25 cellular contexts compared by ENCODE assay signal in the genomic region with DNA sequence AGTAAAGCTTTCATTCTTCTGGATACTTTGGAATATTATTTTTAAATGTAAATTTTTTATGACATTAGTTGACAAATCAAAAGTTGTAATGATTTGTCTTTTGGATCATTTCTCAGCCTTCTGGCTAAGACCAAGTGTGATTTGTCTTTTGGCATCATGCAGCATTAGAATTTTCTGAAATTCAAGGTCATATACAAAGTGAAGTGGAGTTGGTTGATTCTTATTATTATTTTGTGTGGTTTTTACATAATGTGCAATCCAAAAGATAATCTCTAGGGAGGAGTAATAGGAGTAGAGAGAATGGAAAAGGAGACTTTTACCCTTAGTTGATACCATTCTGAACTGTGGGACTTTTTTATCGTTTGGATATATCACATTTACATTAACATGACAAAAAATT.
"Had no signal": no experiment of that assay in that cellular context is flagged by ENCODE, and none has a peak within 500 bp of the region (broad histone marks: within the 10 kb centered on the region; RNA-seq: fewer than 3 reads in every experiment).

No MANE protein-coding gene starts in this region.

- H3K9me3 ChIP-seq: adrenal gland, ascending aorta, colonic mucosa, gastrocnemius medialis, heart right ventricle had no signal

- H3K27ac ChIP-seq: adrenal gland, ascending aorta, brain microvascular endothelial cell, colonic mucosa, foreskin keratinocyte, gastrocnemius medialis, heart right ventricle, hepatocyte had no signal

- H3K79me2 ChIP-seq: hepatocyte had no signal

- H2AFZ ChIP-seq: hepatocyte had no signal

- H3K36me3 ChIP-seq: adrenal gland, ascending aorta, brain microvascular endothelial cell, colonic mucosa, gastrocnemius medialis, heart right ventricle had no signal

- H3K4me1 ChIP-seq: adrenal gland, ascending aorta, colonic mucosa, foreskin keratinocyte had no signal

- H3K27me3 ChIP-seq: adrenal gland, ascending aorta, brain microvascular endothelial cell, colonic mucosa, foreskin keratinocyte, gastrocnemius medialis, heart right ventricle, hepatocyte had no signal

- H3K4me2 ChIP-seq: hepatocyte had no signal

- H3K4me3 ChIP-seq: adrenal gland, ascending aorta, colonic mucosa, gastrocnemius medialis, heart right ventricle, hepatocyte had no signal

- DNase-seq: activated CD4-positive, alpha-beta memory T cell treated with anti-CD3 and anti-CD28 coated beads for 36 hours; activated CD4-positive, alpha-beta T cell treated with anti-CD3 and anti-CD28 coated beads for 36 hours; activated CD4-positive, alpha-beta T cell treated with anti-CD3 and anti-CD28 coated beads, Interleukin-2, amount 10 ng/mL, durations not matched to agents 24 days and 14 days; activated CD4-positive, CD25-positive, alpha-beta regulatory T cell; activated CD4-positive, CD25-positive, alpha-beta regulatory T cell treated with anti-CD3 and anti-CD28 coated beads, Interleukin-2, amount 50 U/mL, for 72 hours; activated CD8-positive, alpha-beta memory T cell treated with anti-CD3 and anti-CD28 coated beads, Interleukin-2, amount 10 ng/mL, durations not matched to agents 7 days and 5 days; activated CD8-positive, alpha-beta memory T cell treated with anti-CD3 and anti-CD28 coated beads, Interleukin-2, amount 50 U/mL, for 4 hours; activated CD8-positive, alpha-beta T cell treated with anti-CD3 and anti-CD28 coated beads, Interleukin-2, amount 10 ng/mL, durations not matched to agents 7 days and 5 days; activated effector memory CD4-positive, alpha-beta T cell treated with anti-CD3 and anti-CD28 coated beads, Interleukin-2, amount 50 U/mL, for 16 hours; activated naive CD4-positive, alpha-beta T cell treated with anti-CD3 and anti-CD28 coated beads for 36 hours; activated naive CD8-positive, alpha-beta T cell treated with anti-CD3 and anti-CD28 coated beads for 36 hours; activated naive CD8-positive, alpha-beta T cell treated with anti-CD3 and anti-CD28 coated beads, Interleukin-2, amount 50 U/mL, for 24 hours; activated T-cell treated with anti-CD3 and anti-CD28 coated beads, Interleukin-2, amount 50 U/mL, for 1 hour; activated T-cell treated with anti-CD3 and anti-CD28 coated beads, Interleukin-2, amount 50 U/mL, for 48 hours; adrenal gland; brain microvascular endothelial cell; colonic mucosa; effector memory CD4-positive, alpha-beta T cell; endodermal cell; foreskin keratinocyte; gastrocnemius medialis; heart right ventricle; T-helper 2 cell had no signal
